Comparison of ENCODE assay signal across 17 cellular contexts in the genomic region with DNA sequence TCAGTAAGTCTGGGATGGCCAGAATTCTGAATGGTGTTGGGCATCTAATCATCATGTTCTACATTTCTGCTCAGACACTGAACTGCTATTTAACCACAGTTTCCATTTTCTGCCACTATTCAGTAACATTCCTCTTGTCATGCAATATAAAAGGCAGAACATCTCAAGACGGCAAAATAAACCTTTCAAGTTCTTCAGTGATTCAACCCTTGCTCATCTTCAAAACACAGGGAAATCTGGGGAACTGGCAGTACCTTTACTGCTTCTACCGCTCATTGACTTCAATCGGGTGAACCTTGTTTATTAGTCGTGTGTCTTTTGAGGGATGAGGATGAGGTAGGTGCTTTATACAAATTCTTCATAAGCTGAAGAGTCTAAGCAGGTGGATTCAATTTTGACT.
"Had no signal": no experiment of that assay in that cellular context is flagged by ENCODE, and none has a peak within 500 bp of the region (broad histone marks: within the 10 kb centered on the region; RNA-seq: fewer than 3 reads in every experiment).

No MANE protein-coding gene starts in this region.

- H3K9me3 ChIP-seq: right atrium auricular region had no signal

- H3K4me2 ChIP-seq: smooth muscle cell had no signal

- H3K4me3 ChIP-seq: right atrium auricular region, smooth muscle cell had no signal

- H3K36me3 ChIP-seq: right atrium auricular region had no signal

- H3K27ac Mint-ChIP-seq: effector memory CD8-positive, alpha-beta T cell; memory B cell; type B pancreatic cell had no signal

- DNase-seq: activated CD4-positive, alpha-beta T cell treated with anti-CD3 and anti-CD28 coated beads for 1 hour; activated gamma-delta T cell treated with Interleukin-2 at 50 U/mL for 16 hours; dermis blood vessel endothelial cell; effector memory CD8-positive, alpha-beta T cell; hippocampal formation; left ventricle myocardium superior; naive thymus-derived CD8-positive, alpha-beta T cell; occipital lobe; stimulated activated CD4-positive, alpha-beta T cell treated with anti-CD3 and anti-CD28 coated beads, Interleukin-4, amount 100 ng/mL, for 4 hours; stimulated activated CD8-positive, alpha-beta memory T cell treated with anti-CD3 and anti-CD28 coated beads, Interleukin-4, amount 100 ng/mL, for 48 hours; T-cell; T1000 had no signal

- H3K27me3 Mint-ChIP-seq: effector memory CD8-positive, alpha-beta T cell; memory B cell; type B pancreatic cell had no signal

- H3K27me3 ChIP-seq: right atrium auricular region had no signal

- H3K4me3 Mint-ChIP-seq: effector memory CD8-positive, alpha-beta T cell; memory B cell; naive thymus-derived CD8-positive, alpha-beta T cell; stimulated activated naive CD8-positive, alpha-beta T cell treated with anti-CD3 and anti-CD28 coated beads, Interleukin-15, Interleukin-2, amounts not matched to agents 100 ng/mL and 50 ng/mL, for 24 hours; T-cell; type B pancreatic cell had no signal

- H3K9me3 Mint-ChIP-seq: effector memory CD8-positive, alpha-beta T cell; memory B cell; type B pancreatic cell had no signal

- H3K36me3 Mint-ChIP-seq: type B pancreatic cell had no signal

- ATAC-seq: effector memory CD8-positive, alpha-beta T cell; left ventricle myocardium superior; naive thymus-derived CD8-positive, alpha-beta T cell had no signal
